ENCODE assay signal across 1 cellular context in the genomic region with DNA sequence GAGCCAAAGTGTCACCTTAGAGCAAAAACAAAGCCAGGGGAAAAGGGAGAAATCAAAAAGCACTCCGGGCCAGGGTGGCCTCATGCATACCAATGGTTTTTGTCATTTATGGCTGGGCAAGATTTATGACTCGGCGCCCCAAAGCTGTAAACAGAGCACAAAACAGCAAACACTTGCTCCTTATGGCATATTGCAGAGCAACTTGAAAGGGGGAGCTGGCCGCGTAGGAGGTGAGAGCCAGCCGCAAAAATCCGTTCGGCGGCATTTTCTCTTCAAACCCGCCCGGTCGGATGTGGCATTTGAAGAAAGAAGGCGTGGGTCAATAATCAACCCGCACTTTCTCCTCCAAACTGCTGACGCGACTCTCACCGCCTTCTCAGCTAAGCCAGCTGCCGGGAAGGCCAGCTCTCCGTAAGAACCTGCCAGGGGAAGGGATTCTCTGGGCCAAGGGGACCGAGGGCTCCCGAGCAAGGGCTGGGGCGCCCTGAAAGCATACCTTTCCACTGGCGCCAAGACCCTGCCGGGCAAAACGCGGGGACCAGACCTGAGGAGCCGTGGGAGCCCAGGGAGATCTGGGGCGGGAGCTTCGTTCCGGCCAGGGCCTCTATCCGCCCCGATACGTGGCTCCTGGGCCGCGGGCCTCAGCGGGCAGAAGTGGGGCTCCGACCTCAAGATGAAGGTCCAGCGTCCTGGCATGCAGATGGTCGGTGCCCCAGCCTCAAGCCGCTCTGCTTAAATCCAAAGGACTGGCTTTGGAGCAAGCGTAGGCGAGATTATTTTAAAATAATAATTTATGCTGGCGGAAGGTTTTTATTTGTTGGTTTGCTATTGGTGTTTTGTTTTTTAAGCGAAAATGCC.
TF ChIP-seq lines count a peak whose summit lies in the region.

No MANE protein-coding gene starts in this region.

TF ChIP-seq in HEK293, 187 proteins besides CTCF, POLR2A, EP300 and RAD21 (continued from another document):
- TF ChIP-seq ZNF248 (tag by site-specific recombination; IDR thresholded peaks at IDR 0.05) (no peak), BCL11A (tag by site-specific recombination; IDR thresholded peaks at IDR 0.05; ENCODE audit: low read depth) (peak; percentile 34; the same call in 1 of the 2 replicates), ZNF629 (tag by site-specific recombination; IDR thresholded peaks at IDR 0.05) (peak; percentile 75), ZNF350 (tag by site-specific recombination; IDR thresholded peaks at IDR 0.05) (no peak), GLIS1 (tag by site-specific recombination; IDR thresholded peaks at IDR 0.05) (peak; percentile 74), KLF10 (tag by site-specific recombination; IDR thresholded peaks at IDR 0.05) (peak; percentile 70), ZNF157 (tag by site-specific recombination; IDR thresholded peaks at IDR 0.05) (no peak), ZNF10 (tag by site-specific recombination; IDR thresholded peaks at IDR 0.05) (no peak), ZNF132 (tag by site-specific recombination; IDR thresholded peaks at IDR 0.05; ENCODE audit: borderline replicate concordance) (no peak), OSR2 (tag by site-specific recombination; IDR thresholded peaks at IDR 0.05) (peak; percentile 85), ZNF202 (tag by site-specific recombination; IDR thresholded peaks at IDR 0.05; ENCODE audit: borderline replicate concordance) (no peak), ZBTB1 (tag by site-specific recombination; IDR thresholded peaks at IDR 0.05) (no peak), ZNF777 (tag by site-specific recombination; IDR thresholded peaks at IDR 0.05; ENCODE audit: borderline replicate concordance) (no peak), ZNF544 (tag by site-specific recombination; IDR thresholded peaks at IDR 0.05) (no peak), INSM2 (tag by site-specific recombination; IDR thresholded peaks at IDR 0.05) (peak; percentile 89), ZNF335 (tag by site-specific recombination; conservative IDR thresholded peaks at IDR 0.05) (0 out of 2 replicates have a peak, but pooled peaks have one; percentile 5), ZBTB8A (tag by site-specific recombination; IDR thresholded peaks at IDR 0.05) (peak; percentile 81), ZNF830 (tag by site-specific recombination; IDR thresholded peaks at IDR 0.05; ENCODE audit: low read depth) (no peak), ZNF449 (tag by site-specific recombination; IDR thresholded peaks at IDR 0.05) (no peak; the same call in 1 of the 2 replicates), ZNF768 (tag by site-specific recombination; IDR thresholded peaks at IDR 0.05) (no peak), RBAK (tag by site-specific recombination; IDR thresholded peaks at IDR 0.05) (no peak), ZNF324 (tag by site-specific recombination; IDR thresholded peaks at IDR 0.05) (no peak), ZNF670 (tag by site-specific recombination; IDR thresholded peaks at IDR 0.05; ENCODE audit: low read depth) (no peak), ZFHX2 (tag by site-specific recombination; conservative IDR thresholded peaks at IDR 0.05) (peak; percentile 96), SCRT1 (tag by site-specific recombination; IDR thresholded peaks at IDR 0.05; ENCODE audit: borderline replicate concordance) (no peak), SETDB1 (IDR thresholded peaks at IDR 0.05; ENCODE audit: insufficient read length, low read length) (no peak), ZNF394 (tag by site-specific recombination; IDR thresholded peaks at IDR 0.05; ENCODE audit: borderline replicate concordance) (peak; percentile 74), ZNF776 (tag by site-specific recombination; IDR thresholded peaks at IDR 0.05; ENCODE audit: borderline replicate concordance) (no peak), ZBTB17 (tag by site-specific recombination; IDR thresholded peaks at IDR 0.05) (peak; percentile 42; the same call in 1 of the 2 replicates), ZNF423 (tag by site-specific recombination; IDR thresholded peaks at IDR 0.05) (no peak), HOXA7 (CRISPR knock-in tag; IDR thresholded peaks at IDR 0.05; ENCODE audit: borderline replicate concordance) (no peak), EGR2 (tag by site-specific recombination; IDR thresholded peaks at IDR 0.05; ENCODE audit: low read depth) (peak; percentile 92)
- TF ChIP-seq, protein P1, sequence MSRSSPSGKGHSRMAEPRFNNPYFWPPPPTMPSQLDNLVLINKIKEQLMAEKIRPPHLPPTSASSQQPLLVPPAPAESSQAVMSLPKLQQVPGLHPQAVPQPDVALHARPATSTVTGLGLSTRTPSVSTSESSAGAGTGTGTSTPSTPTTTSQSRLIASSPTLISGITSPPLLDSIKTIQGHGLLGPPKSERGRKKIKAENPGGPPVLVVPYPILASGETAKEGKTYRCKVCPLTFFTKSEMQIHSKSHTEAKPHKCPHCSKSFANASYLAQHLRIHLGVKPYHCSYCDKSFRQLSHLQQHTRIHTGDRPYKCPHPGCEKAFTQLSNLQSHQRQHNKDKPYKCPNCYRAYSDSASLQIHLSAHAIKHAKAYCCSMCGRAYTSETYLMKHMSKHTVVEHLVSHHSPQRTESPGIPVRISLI (tag by site-specific recombination; IDR thresholded peaks at IDR 0.05) = no peak
- TF ChIP-seq, protein P2, sequence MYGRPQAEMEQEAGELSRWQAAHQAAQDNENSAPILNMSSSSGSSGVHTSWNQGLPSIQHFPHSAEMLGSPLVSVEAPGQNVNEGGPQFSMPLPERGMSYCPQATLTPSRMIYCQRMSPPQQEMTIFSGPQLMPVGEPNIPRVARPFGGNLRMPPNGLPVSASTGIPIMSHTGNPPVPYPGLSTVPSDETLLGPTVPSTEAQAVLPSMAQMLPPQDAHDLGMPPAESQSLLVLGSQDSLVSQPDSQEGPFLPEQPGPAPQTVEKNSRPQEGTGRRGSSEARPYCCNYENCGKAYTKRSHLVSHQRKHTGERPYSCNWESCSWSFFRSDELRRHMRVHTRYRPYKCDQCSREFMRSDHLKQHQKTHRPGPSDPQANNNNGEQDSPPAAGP (tag by site-specific recombination; IDR thresholded peaks at IDR 0.05) = peak; percentile 74; the same call in 1 of the 2 replicates
- TF ChIP-seq, protein P3, sequence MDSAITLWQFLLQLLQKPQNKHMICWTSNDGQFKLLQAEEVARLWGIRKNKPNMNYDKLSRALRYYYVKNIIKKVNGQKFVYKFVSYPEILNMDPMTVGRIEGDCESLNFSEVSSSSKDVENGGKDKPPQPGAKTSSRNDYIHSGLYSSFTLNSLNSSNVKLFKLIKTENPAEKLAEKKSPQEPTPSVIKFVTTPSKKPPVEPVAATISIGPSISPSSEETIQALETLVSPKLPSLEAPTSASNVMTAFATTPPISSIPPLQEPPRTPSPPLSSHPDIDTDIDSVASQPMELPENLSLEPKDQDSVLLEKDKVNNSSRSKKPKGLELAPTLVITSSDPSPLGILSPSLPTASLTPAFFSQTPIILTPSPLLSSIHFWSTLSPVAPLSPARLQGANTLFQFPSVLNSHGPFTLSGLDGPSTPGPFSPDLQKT (IDR thresholded peaks at IDR 0.05; ENCODE audit: borderline replicate concordance, low read depth, low read length) = no peak
- TF ChIP-seq, protein P4, sequence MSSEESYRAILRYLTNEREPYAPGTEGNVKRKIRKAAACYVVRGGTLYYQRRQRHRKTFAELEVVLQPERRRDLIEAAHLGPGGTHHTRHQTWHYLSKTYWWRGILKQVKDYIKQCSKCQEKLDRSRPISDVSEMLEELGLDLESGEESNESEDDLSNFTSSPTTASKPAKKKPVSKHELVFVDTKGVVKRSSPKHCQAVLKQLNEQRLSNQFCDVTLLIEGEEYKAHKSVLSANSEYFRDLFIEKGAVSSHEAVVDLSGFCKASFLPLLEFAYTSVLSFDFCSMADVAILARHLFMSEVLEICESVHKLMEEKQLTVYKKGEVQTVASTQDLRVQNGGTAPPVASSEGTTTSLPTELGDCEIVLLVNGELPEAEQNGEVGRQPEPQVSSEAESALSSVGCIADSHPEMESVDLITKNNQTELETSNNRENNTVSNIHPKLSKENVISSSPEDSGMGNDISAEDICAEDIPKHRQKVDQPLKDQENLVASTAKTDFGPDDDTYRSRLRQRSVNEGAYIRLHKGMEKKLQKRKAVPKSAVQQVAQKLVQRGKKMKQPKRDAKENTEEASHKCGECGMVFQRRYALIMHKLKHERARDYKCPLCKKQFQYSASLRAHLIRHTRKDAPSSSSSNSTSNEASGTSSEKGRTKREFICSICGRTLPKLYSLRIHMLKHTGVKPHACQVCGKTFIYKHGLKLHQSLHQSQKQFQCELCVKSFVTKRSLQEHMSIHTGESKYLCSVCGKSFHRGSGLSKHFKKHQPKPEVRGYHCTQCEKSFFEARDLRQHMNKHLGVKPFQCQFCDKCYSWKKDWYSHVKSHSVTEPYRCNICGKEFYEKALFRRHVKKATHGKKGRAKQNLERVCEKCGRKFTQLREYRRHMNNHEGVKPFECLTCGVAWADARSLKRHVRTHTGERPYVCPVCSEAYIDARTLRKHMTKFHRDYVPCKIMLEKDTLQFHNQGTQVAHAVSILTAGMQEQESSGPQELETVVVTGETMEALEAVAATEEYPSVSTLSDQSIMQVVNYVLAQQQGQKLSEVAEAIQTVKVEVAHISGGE (tag by site-specific recombination; conservative IDR thresholded peaks at IDR 0.05; ENCODE audit: low read depth) = 0 out of 2 replicates have a peak, but pooled peaks have one; percentile 16
